6 cellular contexts compared by ENCODE assay signal in genomic region chr17:749359-749758, GRCh38. TPM values are rescaled to one million over a fixed set of nuclear protein-coding genes. Genes with fewer than 3 reads are reported as not detected.
DNase-seq lines count a peak whose midpoint lies in the region; ATAC-seq, FAIRE-seq and TF ChIP-seq lines count a peak whose summit lies in the region.
"Not testable (repeated sequence)": the region's sequence is repeated elsewhere in the genome, so short reads cannot be mapped to it uniquely, and the experiment has no call there.

No MANE protein-coding gene starts in this region.

- WGBS in HepG2 (ENCODE audit: low lambda C conversion rate), result 95% methylated on average over 3 of the region's 7 CpGs

- not testable (repeated sequence) for H3K27ac ChIP-seq in HCT116 (ENCODE audit: low read depth, low read length); HepG2 (ENCODE audit: extremely low read length, insufficient read depth, low read length)

- peaks cover 72% of the 10 kb centered on the region for H3K79me2 ChIP-seq in HCT116 (ENCODE audit: insufficient read depth, low read length)
- H3K79me2 ChIP-seq in HepG2 (ENCODE audit: insufficient read depth, low read length), result peaks cover 30% of the 10 kb centered on the region

- ATAC-seq in HCT116; T-cell (replicated peaks in 1 of 4); activated T-cell treated with anti-CD3 and anti-CD28 coated beads, Interleukin-2, amount 50 U/mL, for 4 hours; activated naive CD8-positive, alpha-beta T cell treated with anti-CD3 and anti-CD28 coated beads, Interleukin-2, amount 50 U/mL, for 24 hours; HepG2; stimulated activated naive CD8-positive, alpha-beta T cell treated with anti-CD3 and anti-CD28 coated beads, Interleukin-15, amount 100 ng/mL, for 72 hours: not testable (repeated sequence)

- H3K9me2 ChIP-seq in HCT116 (ENCODE audit: insufficient read depth), result not testable (repeated sequence)

- not testable (repeated sequence) for H4K20me1 ChIP-seq in HCT116 (ENCODE audit: insufficient read depth); HepG2 (ENCODE audit: insufficient read depth, low read length)

- RAD21 ChIA-PET in HCT116 (lab: Charles Lee; ENCODE audit: low non-redundant PET in 1 of 2, low total read pairs in 2 of 2, uncharacterized antibody in 2 of 2, unreplicated experiment in 2 of 2), result not testable (repeated sequence)

- in situ Hi-C loops in HepG2 (cut with HindIII; ENCODE audit: extremely low pct_ligation_motif_present, low pct_unique_long_range_greater_than_20kb), result not testable (repeated sequence)

- TF ChIP-seq RAD21 in HCT116 (IDR thresholded peaks at IDR 0.05; ENCODE audit: low read depth); HepG2 (CRISPR knock-in tag; IDR thresholded peaks at IDR 0.05): not testable (repeated sequence)

- not testable (repeated sequence) for TF ChIP-seq CTCF in HCT116 (IDR thresholded peaks at IDR 0.05 in 2 of 3, conservative IDR thresholded peaks at IDR 0.05 in 1 of 3; ENCODE audit: borderline replicate concordance in 1 of 3, insufficient read depth in 1 of 3, low read depth in 2 of 3, low read length in 2 of 3); HepG2 (CRISPR knock-in tag; IDR thresholded peaks at IDR 0.05)

- not testable (repeated sequence) for H3K27me3 ChIP-seq in HCT116 (ENCODE audit: insufficient read depth, low read length); HepG2 (ENCODE audit: control insufficient read depth in 1 of 2, insufficient read depth in 2 of 2, low read length in 2 of 2)

- H3K27me3 Mint-ChIP-seq in T-cell; activated T-cell treated with anti-CD3 and anti-CD28 coated beads, Interleukin-2, amount 50 U/mL, for 4 hours (ENCODE audit: low read depth); activated naive CD8-positive, alpha-beta T cell treated with anti-CD3 and anti-CD28 coated beads, Interleukin-2, amount 50 U/mL, for 24 hours; stimulated activated naive CD8-positive, alpha-beta T cell treated with anti-CD3 and anti-CD28 coated beads, Interleukin-15, amount 100 ng/mL, for 72 hours: not testable (repeated sequence)

- peaks cover 32 to 43% (median 42%) of the 10 kb centered on the region in 3 donors for H3K4me1 Mint-ChIP-seq in T-cell
- H3K4me1 Mint-ChIP-seq in activated T-cell treated with anti-CD3 and anti-CD28 coated beads, Interleukin-2, amount 50 U/mL, for 4 hours (ENCODE audit: low read depth), result peaks cover 40% of the 10 kb centered on the region
- peaks cover 35% of the 10 kb centered on the region for H3K4me1 Mint-ChIP-seq in activated naive CD8-positive, alpha-beta T cell treated with anti-CD3 and anti-CD28 coated beads, Interleukin-2, amount 50 U/mL, for 24 hours
- H3K4me1 Mint-ChIP-seq in stimulated activated naive CD8-positive, alpha-beta T cell treated with anti-CD3 and anti-CD28 coated beads, Interleukin-15, amount 100 ng/mL, for 72 hours, result peaks cover 62% of the 10 kb centered on the region

- 0 out of 2 replicates have a peak overlapping the region, but pooled peaks have one; percentile 9 for H3K9ac ChIP-seq in HCT116 (ENCODE audit: low read length)
- not testable (repeated sequence) for H3K9ac ChIP-seq in HepG2 (ENCODE audit: insufficient read depth, low read depth, low read length)

- POLR2A ChIA-PET in HCT116 (lab: Charles Lee) (interaction anchor here (1.2 kb wide), 1 partner anchor 34 kb away, joined by 3 read pairs; no protein-coding TSS in a partner anchor), HepG2 (lab: Yijun Ruan, JAX) (interaction anchor here (0.6 kb wide), 1 partner anchor 14 kb away, joined by 4 read pairs; no protein-coding TSS in a partner anchor)
- POLR2A ChIA-PET in T-cell (lab: Charles Lee), result not testable (repeated sequence)

- not testable (repeated sequence) for TF ChIP-seq EP300 in HepG2 (IDR thresholded peaks at IDR 0.05; ENCODE audit: low read depth in 2 of 2, low read length in 2 of 2); HepG2 (CRISPR knock-in tag; IDR thresholded peaks at IDR 0.05; ENCODE audit: borderline replicate concordance)

- not testable (repeated sequence) for BruUV-seq in HCT116 (replicated peaks; lab: Mats Ljungman, UMichigan); HepG2 (replicated peaks; lab: Mats Ljungman, UMichigan)

- not testable (repeated sequence) for H2AFZ ChIP-seq in HCT116 (ENCODE audit: low read depth, low read length, poor library complexity, severe bottlenecking); HepG2 (ENCODE audit: low read length)

- CTCF ChIA-PET in HCT116 (lab: Charles Lee); T-cell (lab: Charles Lee); HepG2 (lab: Yijun Ruan, JAX; ENCODE audit: low intra/inter-chr PET ratio, low total read pairs): not testable (repeated sequence)

- H3K36me3 ChIP-seq in HCT116 (ENCODE audit: control insufficient read depth in 1 of 2, insufficient read depth in 2 of 2, low read length in 2 of 2), result peaks cover 33 to 41% of the 10 kb centered on the region in 2 experiments
- H3K36me3 ChIP-seq in HepG2 (replicated peaks in 1 of 2; ENCODE audit: control insufficient read depth in 1 of 2, insufficient read depth in 2 of 2, low read length in 2 of 2), result peaks cover 21 to 40% of the 10 kb centered on the region in 2 experiments

- H3K4me3 Mint-ChIP-seq in T-cell, result peak overlapping the region in 2 of 3 donors; percentile 0 to 98
- peak overlapping the region; percentile 98 for H3K4me3 Mint-ChIP-seq in activated T-cell treated with anti-CD3 and anti-CD28 coated beads, Interleukin-2, amount 50 U/mL, for 4 hours
- H3K4me3 Mint-ChIP-seq in activated naive CD8-positive, alpha-beta T cell treated with anti-CD3 and anti-CD28 coated beads, Interleukin-2, amount 50 U/mL, for 24 hours, result peak overlapping the region; percentile 99
- peak overlapping the region; percentile 20 to 93 for H3K4me3 Mint-ChIP-seq in stimulated activated naive CD8-positive, alpha-beta T cell treated with anti-CD3 and anti-CD28 coated beads, Interleukin-15, amount 100 ng/mL, for 72 hours

- H3K4me3 ChIP-seq in HCT116 (replicated peaks in 1 of 2; ENCODE audit: low read depth in 1 of 2, low read length in 2 of 2); HepG2 (replicated peaks in 1 of 3; ENCODE audit: insufficient read depth in 1 of 3, low read depth in 2 of 3, low read length in 3 of 3): not testable (repeated sequence)

- FAIRE-seq in HepG2 (lab: Jason Lieb, UNC), result not testable (repeated sequence)

- H3K4me1 ChIP-seq in HCT116 (ENCODE audit: control insufficient read depth in 1 of 2, insufficient read depth in 2 of 2, low read length in 2 of 2) (peaks cover 12 to 19% of the 10 kb centered on the region in 2 experiments), HepG2 (ENCODE audit: insufficient read depth, low read length) (peaks cover 42% of the 10 kb centered on the region)

- not testable (repeated sequence) for H3K27ac Mint-ChIP-seq in T-cell; activated naive CD8-positive, alpha-beta T cell treated with anti-CD3 and anti-CD28 coated beads, Interleukin-2, amount 50 U/mL, for 24 hours
- peak overlapping the region in 1 of 2 donors; percentile 59 for H3K27ac Mint-ChIP-seq in stimulated activated naive CD8-positive, alpha-beta T cell treated with anti-CD3 and anti-CD28 coated beads, Interleukin-15, amount 100 ng/mL, for 72 hours

- H3K9me3 Mint-ChIP-seq in T-cell; activated T-cell treated with anti-CD3 and anti-CD28 coated beads, Interleukin-2, amount 50 U/mL, for 4 hours; activated naive CD8-positive, alpha-beta T cell treated with anti-CD3 and anti-CD28 coated beads, Interleukin-2, amount 50 U/mL, for 24 hours; stimulated activated naive CD8-positive, alpha-beta T cell treated with anti-CD3 and anti-CD28 coated beads, Interleukin-15, amount 100 ng/mL, for 72 hours: not testable (repeated sequence)

- H3K36me3 Mint-ChIP-seq in T-cell, result peaks cover 21% of the 10 kb centered on the region
- peaks cover 26% of the 10 kb centered on the region for H3K36me3 Mint-ChIP-seq in activated T-cell treated with anti-CD3 and anti-CD28 coated beads, Interleukin-2, amount 50 U/mL, for 4 hours (ENCODE audit: insufficient read depth)
- peaks cover 48% of the 10 kb centered on the region for H3K36me3 Mint-ChIP-seq in activated naive CD8-positive, alpha-beta T cell treated with anti-CD3 and anti-CD28 coated beads, Interleukin-2, amount 50 U/mL, for 24 hours (ENCODE audit: low read depth)

- H3K4me2 ChIP-seq in HCT116 (ENCODE audit: low read length), result peak overlapping the region; percentile 80; the same call in 1 of the 2 replicates
- H3K4me2 ChIP-seq in HepG2 (ENCODE audit: low read depth, low read length), result peak overlapping the region; percentile 85; the same call in 1 of the 2 replicates

- DNase-seq in HCT116 (ENCODE audit: low read depth, low spot score); T-cell; activated T-cell treated with anti-CD3 and anti-CD28 coated beads, Interleukin-2, amount 50 U/mL, for 4 hours; activated naive CD8-positive, alpha-beta T cell treated with anti-CD3 and anti-CD28 coated beads, Interleukin-2, amount 50 U/mL, for 24 hours; HepG2 (ENCODE audit: low spot score); stimulated activated naive CD8-positive, alpha-beta T cell treated with anti-CD3 and anti-CD28 coated beads, Interleukin-15, amount 100 ng/mL, for 72 hours: not testable (repeated sequence)

- intact Hi-C loops in HCT116 (cut with micrococcal nuclease); HepG2 (cut with micrococcal nuclease; ENCODE audit: unreplicated experiment): not testable (repeated sequence)

- not testable (repeated sequence) for TF ChIP-seq POLR2A in HCT116 (IDR thresholded peaks at IDR 0.05; ENCODE audit: borderline replicate concordance, extremely low read depth, insufficient read depth, insufficient read length); HepG2 (IDR thresholded peaks at IDR 0.05; ENCODE audit: insufficient read depth in 1 of 2, low read depth in 2 of 2, low read length in 2 of 2)

- H3K9me3 ChIP-seq in HCT116 (ENCODE audit: control insufficient read depth in 1 of 2, insufficient read depth in 1 of 2, low read depth in 1 of 2, low read length in 2 of 2); HepG2 (ENCODE audit: low read length): not testable (repeated sequence)

RNA-seq across cellular contexts. Expression of gene GEMIN4, which starts 2.7 kb away (rescaled TPM):
- total RNA-seq in HCT116 (2021; ENCODE audit: unreplicated experiment) (53.2 TPM), T-cell (10 to 100 TPM; 19.6 to 38.2 (median 36.0) TPM), HepG2 (2016; rRNA removed; fragmentation: Illumina TruSeq; extraction: Trizol) (22.7 and 28.2 TPM in 2 replicates)
- 28.6 and 31.0 TPM in 2 replicates for polyA plus RNA-seq in HCT116 (2012)
- 10 to 100 TPM; 71.6 to 86.8 (median 79.5) TPM for total RNA-seq in activated T-cell treated with anti-CD3 and anti-CD28 coated beads, Interleukin-2, amount 50 U/mL, for 4 hours
- total RNA-seq in HepG2 (2016; cell fraction: cytosol; rRNA removed; fragmentation: Illumina TruSeq; extraction: Trizol; ENCODE audit: low read depth), result 1.6 and 2.8 TPM in 2 replicates
- 23.2 and 25.6 TPM in 2 replicates for total RNA-seq in HepG2 (2016; cell fraction: insoluble cytoplasmic fraction; rRNA removed; fragmentation: Illumina TruSeq; extraction: Trizol)
- total RNA-seq in HepG2 (2016; cell fraction: membrane; rRNA removed; fragmentation: Illumina TruSeq; extraction: Trizol), result 7.3 and 7.8 TPM in 2 replicates
- total RNA-seq in HepG2 (2016; cell fraction: nucleus; rRNA removed; fragmentation: Illumina TruSeq; extraction: Trizol), result 14.5 and 15.4 TPM in 2 replicates
- polyA plus RNA-seq in HepG2 (2011; rRNA removed), result 10.8 and 13.6 TPM in 2 replicates
- 5.1 and 7.0 TPM in 2 replicates for polyA plus RNA-seq in HepG2 (2011; cell fraction: cytosol; rRNA removed)
- polyA plus RNA-seq in HepG2 (2011; cell fraction: nucleus; rRNA removed), result 15.7 and 16.5 TPM in 2 replicates
- polyA plus RNA-seq in HepG2 (2012), result 10.4 and 10.6 TPM in 2 replicates
- polyA plus RNA-seq in HepG2 (2016; cell fraction: cytosol; fragmentation: Illumina TruSeq; extraction: Trizol; ENCODE audit: low read depth), result 0.83 and 1.1 TPM in 2 replicates
- polyA plus RNA-seq in HepG2 (2016; cell fraction: insoluble cytoplasmic fraction; fragmentation: Illumina TruSeq; extraction: Trizol; ENCODE audit: low read depth), result 18.5 and 22.6 TPM in 2 replicates
- 2.1 and 3.2 TPM in 2 replicates for polyA plus RNA-seq in HepG2 (2016; cell fraction: membrane; fragmentation: Illumina TruSeq; extraction: Trizol; ENCODE audit: low read depth)
- 17.5 and 17.6 TPM in 2 replicates for polyA plus RNA-seq in HepG2 (2016; cell fraction: nucleus; fragmentation: Illumina TruSeq; extraction: Trizol; ENCODE audit: insufficient read depth, low read depth)
- polyA minus RNA-seq in HepG2 (2011; rRNA and poly(A)+ RNA removed; ENCODE audit: low replicate concordance), result 30.3 and 134 TPM in 2 replicates
- 6.5 and 6.9 TPM in 2 replicates for polyA minus RNA-seq in HepG2 (2011; cell fraction: cytosol; rRNA and poly(A)+ RNA removed)
- 9.9 and 11.6 TPM in 2 replicates for polyA minus RNA-seq in HepG2 (2011; cell fraction: nucleus; rRNA and poly(A)+ RNA removed)

RNA-seq across cellular contexts. Expression of gene TLCD3A, which starts 17.0 kb away (rescaled TPM):
- total RNA-seq in HCT116 (2021; ENCODE audit: unreplicated experiment) (26.0 TPM), T-cell (1 to 10 TPM; 1.3 to 3.0 (median 2.2) TPM), HepG2 (2016; rRNA removed; fragmentation: Illumina TruSeq; extraction: Trizol) (16.5 and 25.2 TPM in 2 replicates)
- polyA plus RNA-seq in HCT116 (2012), result 25.2 and 28.6 TPM in 2 replicates
- 10 to 100 TPM in 1 of 3 donors, 1 to 10 TPM in 2; 7.0 to 11.5 (median 7.6) TPM for total RNA-seq in activated T-cell treated with anti-CD3 and anti-CD28 coated beads, Interleukin-2, amount 50 U/mL, for 4 hours
- 11.6 and 12.3 TPM in 2 replicates for total RNA-seq in HepG2 (2016; cell fraction: cytosol; rRNA removed; fragmentation: Illumina TruSeq; extraction: Trizol; ENCODE audit: low read depth)
- total RNA-seq in HepG2 (2016; cell fraction: insoluble cytoplasmic fraction; rRNA removed; fragmentation: Illumina TruSeq; extraction: Trizol), result 16.8 and 25.2 TPM in 2 replicates
- total RNA-seq in HepG2 (2016; cell fraction: membrane; rRNA removed; fragmentation: Illumina TruSeq; extraction: Trizol), result 24.8 and 30.1 TPM in 2 replicates
- 22.5 and 29.8 TPM in 2 replicates for total RNA-seq in HepG2 (2016; cell fraction: nucleus; rRNA removed; fragmentation: Illumina TruSeq; extraction: Trizol)
- 46.6 and 53.8 TPM in 2 replicates for polyA plus RNA-seq in HepG2 (2011; rRNA removed)
- 55.4 and 57.8 TPM in 2 replicates for polyA plus RNA-seq in HepG2 (2011; cell fraction: cytosol; rRNA removed)
- polyA plus RNA-seq in HepG2 (2011; cell fraction: nucleus; rRNA removed), result 29.5 and 29.7 TPM in 2 replicates
- polyA plus RNA-seq in HepG2 (2012), result 28.7 and 29.6 TPM in 2 replicates
- 16.6 and 21.9 TPM in 2 replicates for polyA plus RNA-seq in HepG2 (2016; cell fraction: cytosol; fragmentation: Illumina TruSeq; extraction: Trizol; ENCODE audit: low read depth)
- polyA plus RNA-seq in HepG2 (2016; cell fraction: insoluble cytoplasmic fraction; fragmentation: Illumina TruSeq; extraction: Trizol; ENCODE audit: low read depth), result 21.1 and 27.9 TPM in 2 replicates
- polyA plus RNA-seq in HepG2 (2016; cell fraction: membrane; fragmentation: Illumina TruSeq; extraction: Trizol; ENCODE audit: low read depth), result 30.8 and 33.2 TPM in 2 replicates
- 48.5 and 49.8 TPM in 2 replicates for polyA plus RNA-seq in HepG2 (2016; cell fraction: nucleus; fragmentation: Illumina TruSeq; extraction: Trizol; ENCODE audit: insufficient read depth, low read depth)
- polyA minus RNA-seq in HepG2 (2011; rRNA and poly(A)+ RNA removed; ENCODE audit: low replicate concordance), result 112 and 176 TPM in 2 replicates
- 36.8 and 39.7 TPM in 2 replicates for polyA minus RNA-seq in HepG2 (2011; cell fraction: cytosol; rRNA and poly(A)+ RNA removed)
- 18.0 and 23.5 TPM in 2 replicates for polyA minus RNA-seq in HepG2 (2011; cell fraction: nucleus; rRNA and poly(A)+ RNA removed)

RNA-seq across cellular contexts. Expression of gene GLOD4, which starts 32.7 kb away (rescaled TPM):
- total RNA-seq in HCT116 (2021; ENCODE audit: unreplicated experiment) (80.7 TPM), T-cell (10 to 100 TPM; 66.9 to 85.1 (median 76.8) TPM), HepG2 (2016; rRNA removed; fragmentation: Illumina TruSeq; extraction: Trizol) (87.8 and 112 TPM in 2 replicates)
- 70.6 and 83.4 TPM in 2 replicates for polyA plus RNA-seq in HCT116 (2012)
- 10 to 100 TPM; 63.7 to 71.9 (median 69.7) TPM for total RNA-seq in activated T-cell treated with anti-CD3 and anti-CD28 coated beads, Interleukin-2, amount 50 U/mL, for 4 hours
- 9.8 and 11.3 TPM in 2 replicates for total RNA-seq in HepG2 (2016; cell fraction: cytosol; rRNA removed; fragmentation: Illumina TruSeq; extraction: Trizol; ENCODE audit: low read depth)
- total RNA-seq in HepG2 (2016; cell fraction: insoluble cytoplasmic fraction; rRNA removed; fragmentation: Illumina TruSeq; extraction: Trizol), result 79.1 and 124 TPM in 2 replicates
- 22.5 and 25.3 TPM in 2 replicates for total RNA-seq in HepG2 (2016; cell fraction: membrane; rRNA removed; fragmentation: Illumina TruSeq; extraction: Trizol)
- total RNA-seq in HepG2 (2016; cell fraction: nucleus; rRNA removed; fragmentation: Illumina TruSeq; extraction: Trizol), result 44.3 and 54.7 TPM in 2 replicates
- polyA plus RNA-seq in HepG2 (2011; rRNA removed), result 42.0 and 53.7 TPM in 2 replicates
- 29.7 and 47.5 TPM in 2 replicates for polyA plus RNA-seq in HepG2 (2011; cell fraction: cytosol; rRNA removed)
- polyA plus RNA-seq in HepG2 (2011; cell fraction: nucleus; rRNA removed), result 30.6 and 44.9 TPM in 2 replicates
- polyA plus RNA-seq in HepG2 (2012), result 56.4 and 101 TPM in 2 replicates
- polyA plus RNA-seq in HepG2 (2016; cell fraction: cytosol; fragmentation: Illumina TruSeq; extraction: Trizol; ENCODE audit: low read depth), result 6.7 and 7.7 TPM in 2 replicates
- polyA plus RNA-seq in HepG2 (2016; cell fraction: insoluble cytoplasmic fraction; fragmentation: Illumina TruSeq; extraction: Trizol; ENCODE audit: low read depth), result 153 and 154 TPM in 2 replicates
- 13.2 and 14.9 TPM in 2 replicates for polyA plus RNA-seq in HepG2 (2016; cell fraction: membrane; fragmentation: Illumina TruSeq; extraction: Trizol; ENCODE audit: low read depth)
- 86.8 and 90.1 TPM in 2 replicates for polyA plus RNA-seq in HepG2 (2016; cell fraction: nucleus; fragmentation: Illumina TruSeq; extraction: Trizol; ENCODE audit: insufficient read depth, low read depth)
- 13.1 and 20.3 TPM in 2 replicates for polyA minus RNA-seq in HepG2 (2011; rRNA and poly(A)+ RNA removed; ENCODE audit: low replicate concordance)
- polyA minus RNA-seq in HepG2 (2011; cell fraction: cytosol; rRNA and poly(A)+ RNA removed), result 14.1 and 21.6 TPM in 2 replicates
- polyA minus RNA-seq in HepG2 (2011; cell fraction: nucleus; rRNA and poly(A)+ RNA removed), result 37.0 and 38.0 TPM in 2 replicates

RNA-seq across cellular contexts. Expression of gene MRM3, which starts 32.8 kb away (rescaled TPM):
- total RNA-seq in HCT116 (2021; ENCODE audit: unreplicated experiment) (32.6 TPM), T-cell (10 to 100 TPM; 23.0 to 34.1 (median 25.6) TPM), HepG2 (2016; rRNA removed; fragmentation: Illumina TruSeq; extraction: Trizol) (25.5 and 30.3 TPM in 2 replicates)
- 26.2 and 26.4 TPM in 2 replicates for polyA plus RNA-seq in HCT116 (2012)
- 10 to 100 TPM; 42.3 to 46.9 (median 44.4) TPM for total RNA-seq in activated T-cell treated with anti-CD3 and anti-CD28 coated beads, Interleukin-2, amount 50 U/mL, for 4 hours
- total RNA-seq in HepG2 (2016; cell fraction: cytosol; rRNA removed; fragmentation: Illumina TruSeq; extraction: Trizol; ENCODE audit: low read depth), result 4.8 and 5.8 TPM in 2 replicates
- 26.8 and 31.7 TPM in 2 replicates for total RNA-seq in HepG2 (2016; cell fraction: insoluble cytoplasmic fraction; rRNA removed; fragmentation: Illumina TruSeq; extraction: Trizol)
- total RNA-seq in HepG2 (2016; cell fraction: membrane; rRNA removed; fragmentation: Illumina TruSeq; extraction: Trizol), result 8.4 and 8.7 TPM in 2 replicates
- total RNA-seq in HepG2 (2016; cell fraction: nucleus; rRNA removed; fragmentation: Illumina TruSeq; extraction: Trizol), result 17.8 and 20.7 TPM in 2 replicates
- polyA plus RNA-seq in HepG2 (2011; rRNA removed), result 12.3 and 12.4 TPM in 2 replicates
- polyA plus RNA-seq in HepG2 (2011; cell fraction: cytosol; rRNA removed), result 16.1 and 17.4 TPM in 2 replicates
- polyA plus RNA-seq in HepG2 (2011; cell fraction: nucleus; rRNA removed), result 9.4 and 10.2 TPM in 2 replicates
- polyA plus RNA-seq in HepG2 (2012), result 12.8 and 14.9 TPM in 2 replicates
- 3.0 and 3.1 TPM in 2 replicates for polyA plus RNA-seq in HepG2 (2016; cell fraction: cytosol; fragmentation: Illumina TruSeq; extraction: Trizol; ENCODE audit: low read depth)
- polyA plus RNA-seq in HepG2 (2016; cell fraction: insoluble cytoplasmic fraction; fragmentation: Illumina TruSeq; extraction: Trizol; ENCODE audit: low read depth), result 25.8 and 28.8 TPM in 2 replicates
- polyA plus RNA-seq in HepG2 (2016; cell fraction: membrane; fragmentation: Illumina TruSeq; extraction: Trizol; ENCODE audit: low read depth), result 4.6 and 4.9 TPM in 2 replicates
- polyA plus RNA-seq in HepG2 (2016; cell fraction: nucleus; fragmentation: Illumina TruSeq; extraction: Trizol; ENCODE audit: insufficient read depth, low read depth), result 13.4 and 15.4 TPM in 2 replicates
- 12.6 and 16.7 TPM in 2 replicates for polyA minus RNA-seq in HepG2 (2011; rRNA and poly(A)+ RNA removed; ENCODE audit: low replicate concordance)
- polyA minus RNA-seq in HepG2 (2011; cell fraction: cytosol; rRNA and poly(A)+ RNA removed), result 6.9 and 10.1 TPM in 2 replicates
- polyA minus RNA-seq in HepG2 (2011; cell fraction: nucleus; rRNA and poly(A)+ RNA removed), result 28.8 and 34.7 TPM in 2 replicates

RNA-seq across cellular contexts. Expression of gene VPS53, which starts 34.7 kb away (rescaled TPM):
- total RNA-seq in HCT116 (2021; ENCODE audit: unreplicated experiment) (47.8 TPM), T-cell (10 to 100 TPM; 58.7 to 88.1 (median 70.6) TPM), HepG2 (2016; rRNA removed; fragmentation: Illumina TruSeq; extraction: Trizol) (17.3 and 21.8 TPM in 2 replicates)
- polyA plus RNA-seq in HCT116 (2012), result 20.5 and 22.6 TPM in 2 replicates
- total RNA-seq in activated T-cell treated with anti-CD3 and anti-CD28 coated beads, Interleukin-2, amount 50 U/mL, for 4 hours, result 10 to 100 TPM; 65.3 to 72.2 (median 71.4) TPM
- total RNA-seq in HepG2 (2016; cell fraction: cytosol; rRNA removed; fragmentation: Illumina TruSeq; extraction: Trizol; ENCODE audit: low read depth), result 8.1 and 10.4 TPM in 2 replicates
- total RNA-seq in HepG2 (2016; cell fraction: insoluble cytoplasmic fraction; rRNA removed; fragmentation: Illumina TruSeq; extraction: Trizol), result 17.9 and 18.2 TPM in 2 replicates
- 6.2 and 7.3 TPM in 2 replicates for total RNA-seq in HepG2 (2016; cell fraction: membrane; rRNA removed; fragmentation: Illumina TruSeq; extraction: Trizol)
- total RNA-seq in HepG2 (2016; cell fraction: nucleus; rRNA removed; fragmentation: Illumina TruSeq; extraction: Trizol), result 13.4 and 15.3 TPM in 2 replicates
- 12.5 and 13.3 TPM in 2 replicates for polyA plus RNA-seq in HepG2 (2011; rRNA removed)
- polyA plus RNA-seq in HepG2 (2011; cell fraction: cytosol; rRNA removed), result 7.6 and 8.0 TPM in 2 replicates
- 10.5 and 11.7 TPM in 2 replicates for polyA plus RNA-seq in HepG2 (2011; cell fraction: nucleus; rRNA removed)
- 11.0 and 12.6 TPM in 2 replicates for polyA plus RNA-seq in HepG2 (2012)
- 1.3 and 1.4 TPM in 2 replicates for polyA plus RNA-seq in HepG2 (2016; cell fraction: cytosol; fragmentation: Illumina TruSeq; extraction: Trizol; ENCODE audit: low read depth)
- polyA plus RNA-seq in HepG2 (2016; cell fraction: insoluble cytoplasmic fraction; fragmentation: Illumina TruSeq; extraction: Trizol; ENCODE audit: low read depth), result 12.9 and 17.6 TPM in 2 replicates
- 3.0 and 3.4 TPM in 2 replicates for polyA plus RNA-seq in HepG2 (2016; cell fraction: membrane; fragmentation: Illumina TruSeq; extraction: Trizol; ENCODE audit: low read depth)
- polyA plus RNA-seq in HepG2 (2016; cell fraction: nucleus; fragmentation: Illumina TruSeq; extraction: Trizol; ENCODE audit: insufficient read depth, low read depth), result 18.7 and 20.8 TPM in 2 replicates
- polyA minus RNA-seq in HepG2 (2011; rRNA and poly(A)+ RNA removed; ENCODE audit: low replicate concordance), result 109 and 127 TPM in 2 replicates
- 24.4 and 27.0 TPM in 2 replicates for polyA minus RNA-seq in HepG2 (2011; cell fraction: cytosol; rRNA and poly(A)+ RNA removed)
- polyA minus RNA-seq in HepG2 (2011; cell fraction: nucleus; rRNA and poly(A)+ RNA removed), result 35.8 and 54.7 TPM in 2 replicates

Comparison
In these comparisons a context has a peak if more than half of its experiments do, and no peak if none do; other contexts are left out.
1. H3K4me3 Mint-ChIP-seq: peak in every context shown above with its lines; median percentile 99 in activated naive CD8-positive, alpha-beta T cell treated with anti-CD3 and anti-CD28 coated beads, Interleukin-2, amount 50 U/mL, for 24 hours; 98 in activated T-cell treated with anti-CD3 and anti-CD28 coated beads, Interleukin-2, amount 50 U/mL, for 4 hours; 56 in stimulated activated naive CD8-positive, alpha-beta T cell treated with anti-CD3 and anti-CD28 coated beads, Interleukin-15, amount 100 ng/mL, for 72 hours; 49 in T-cell.